31 cellular contexts compared by ENCODE assay signal in the genomic region with DNA sequence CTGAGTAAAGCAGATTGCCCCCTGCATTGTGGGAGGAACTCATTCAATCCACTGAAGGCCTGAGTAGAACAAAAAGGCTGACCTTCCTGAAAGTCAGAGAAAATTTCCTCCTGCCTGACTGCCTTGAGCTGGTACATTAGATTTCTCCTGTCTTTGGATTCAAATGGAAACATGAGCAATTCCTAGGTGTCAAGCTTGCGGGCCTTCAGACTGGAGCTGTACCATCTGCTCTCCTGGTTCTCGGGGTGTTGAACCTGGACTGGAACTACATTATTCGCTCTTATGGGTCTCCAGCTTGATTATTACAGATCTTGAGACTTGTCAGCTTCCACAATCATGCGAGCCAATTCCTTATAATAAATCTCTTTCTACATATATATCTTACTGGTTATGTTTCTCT.
"Had no signal": no experiment of that assay in that cellular context is flagged by ENCODE, and none has a peak within 500 bp of the region (broad histone marks: within the 10 kb centered on the region; RNA-seq: fewer than 3 reads in every experiment).

No MANE protein-coding gene starts in this region.

- H3K27me3 Mint-ChIP-seq: naive B cell had no signal

- FAIRE-seq: endothelial cell of umbilical vein, kidney had no signal

- H3K4me3 ChIP-seq: coronary artery, esophagus muscularis mucosa, gastroesophageal sphincter, heart left ventricle, hepatocyte, left lung, mucosa of descending colon, prostate gland, right atrium auricular region, smooth muscle cell, stomach, thyroid gland, vagina had no signal

- H3K27ac Mint-ChIP-seq: mesothelial cell of epicardium, naive B cell, nephron progenitor cell had no signal

- H3K36me3 Mint-ChIP-seq: mesothelial cell of epicardium, naive B cell had no signal

- H3K27me3 ChIP-seq: esophagus muscularis mucosa, foreskin keratinocyte, gastroesophageal sphincter, heart left ventricle, hepatocyte, left lung, neutrophil, right atrium auricular region, stomach, thyroid gland, vagina had no signal

- H3K4me1 Mint-ChIP-seq: naive B cell had no signal

- H3K9me3 ChIP-seq: esophagus muscularis mucosa, gastroesophageal sphincter, heart left ventricle, left lung, mucosa of descending colon, neutrophil, prostate gland, right atrium auricular region, stomach, thyroid gland, vagina had no signal

- H3K4me3 Mint-ChIP-seq: mesothelial cell of epicardium, naive B cell, nephron progenitor cell had no signal

- ATAC-seq: foreskin keratinocyte, gastroesophageal sphincter, heart left ventricle, left lung, sciatic nerve had no signal

- DNase-seq: dermis blood vessel endothelial cell; effector memory CD4-positive, alpha-beta T cell; foreskin keratinocyte; heart left ventricle; kidney; left lung; mesenchymal stem cell; naive B cell; nephron progenitor cell; stimulated activated CD4-positive, alpha-beta T cell treated with anti-CD3 and anti-CD28 coated beads, Interleukin-12 subunit alpha, Interleukin-12 subunit beta, amount 100 ng/mL, for 4 hours; stimulated activated CD4-positive, alpha-beta T cell treated with anti-CD3 and anti-CD28 coated beads, Interleukin-1b, Interleukin-23, amount 100 ng/mL, for 48 hours; stimulated activated CD4-positive, alpha-beta T cell treated with anti-CD3 and anti-CD28 coated beads, Interleukin-4, amount 100 ng/mL, for 1 hour; stimulated activated CD8-positive, alpha-beta memory T cell treated with anti-CD3 and anti-CD28 coated beads, Interleukin-4, amount 100 ng/mL, for 48 hours; stimulated activated naive CD4-positive, alpha-beta T cell treated with Interleukin-2 at 50 U/mL for 16 hours; stomach; trophoblast cell had no signal

- H3K27ac ChIP-seq: coronary artery, esophagus muscularis mucosa, foreskin keratinocyte, gastroesophageal sphincter, heart left ventricle, hepatocyte, left lung, neutrophil, parathyroid adenoma, prostate gland, right atrium auricular region, stomach, thyroid gland, vagina had no signal

- H3K4me1 ChIP-seq: foreskin keratinocyte, gastroesophageal sphincter, heart left ventricle, left lung, parathyroid adenoma, prostate gland, right atrium auricular region, stomach, vagina had no signal

- H3K9me3 Mint-ChIP-seq: mesothelial cell of epicardium, nephron progenitor cell had no signal

- H3K36me3 ChIP-seq: esophagus muscularis mucosa, gastroesophageal sphincter, heart left ventricle, left lung, neutrophil, prostate gland, right atrium auricular region, stomach, thyroid gland, vagina had no signal
